36 cellular contexts compared by ENCODE assay signal in the genomic region with DNA sequence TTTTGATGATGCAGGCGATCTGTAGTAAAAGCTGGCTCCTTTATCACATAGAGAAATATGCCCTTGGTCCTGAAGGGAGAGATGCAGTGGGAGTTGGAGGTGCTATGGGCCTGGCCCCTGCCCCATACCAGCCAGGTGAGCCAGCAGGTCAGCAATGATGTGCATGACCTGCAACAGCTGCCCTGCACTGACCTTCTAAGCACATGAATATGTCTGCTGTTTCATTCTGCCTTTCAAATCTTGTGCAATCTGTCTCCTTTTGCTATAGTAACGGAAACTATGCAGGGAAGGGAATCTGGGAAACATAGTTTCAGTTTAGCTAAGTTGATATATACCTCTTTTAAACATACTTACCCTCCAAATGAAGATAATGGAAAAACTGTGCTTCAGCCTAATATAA.
"Had no signal": no experiment of that assay in that cellular context is flagged by ENCODE, and none has a peak within 500 bp of the region (broad histone marks: within the 10 kb centered on the region; RNA-seq: fewer than 3 reads in every experiment).

No MANE protein-coding gene starts in this region.

- H3K4me3 ChIP-seq: ascending aorta, cardiac muscle cell, MG63, PC-9 had no signal

- H3K27me3 Mint-ChIP-seq: activated CD4-positive, alpha-beta memory T cell treated with anti-CD3 and anti-CD28 coated beads, Interleukin-2, amount 10 ng/mL, durations not matched to agents 7 days and 5 days; activated CD8-positive, alpha-beta memory T cell treated with anti-CD3 and anti-CD28 coated beads, Interleukin-2, amount 10 ng/mL, durations not matched to agents 7 days and 5 days; activated naive CD8-positive, alpha-beta T cell treated with anti-CD3 and anti-CD28 coated beads for 36 hours; central memory CD8-positive, alpha-beta T cell had no signal

- H3K4me3 Mint-ChIP-seq: activated CD4-positive, alpha-beta memory T cell treated with anti-CD3 and anti-CD28 coated beads, Interleukin-2, amount 10 ng/mL, durations not matched to agents 7 days and 5 days; activated CD8-positive, alpha-beta memory T cell treated with anti-CD3 and anti-CD28 coated beads, Interleukin-2, amount 10 ng/mL, durations not matched to agents 7 days and 5 days; activated naive CD8-positive, alpha-beta T cell treated with anti-CD3 and anti-CD28 coated beads for 36 hours; central memory CD8-positive, alpha-beta T cell had no signal

- H3K36me3 ChIP-seq: ascending aorta, cardiac muscle cell, MG63, WERI-Rb-1 had no signal

- DNase-seq: activated CD4-positive, alpha-beta memory T cell treated with anti-CD3 and anti-CD28 coated beads, Interleukin-2, amount 10 ng/mL, durations not matched to agents 7 days and 5 days; activated CD4-positive, alpha-beta T cell treated with anti-CD3 and anti-CD28 coated beads for 1 hour; activated CD4-positive, alpha-beta T cell treated with anti-CD3 and anti-CD28 coated beads for 48 hours; activated CD4-positive, CD25-positive, alpha-beta regulatory T cell; activated CD8-positive, alpha-beta memory T cell treated with anti-CD3 and anti-CD28 coated beads for 24 hours; activated CD8-positive, alpha-beta memory T cell treated with anti-CD3 and anti-CD28 coated beads, Interleukin-2, amount 10 ng/mL, durations not matched to agents 7 days and 5 days; activated CD8-positive, alpha-beta memory T cell treated with anti-CD3 and anti-CD28 coated beads, Interleukin-2, amount 50 U/mL, for 48 hours; activated effector memory CD4-positive, alpha-beta T cell treated with anti-CD3 and anti-CD28 coated beads, Interleukin-2, amount 50 U/mL, for 16 hours; activated naive CD4-positive, alpha-beta T cell; activated naive CD4-positive, alpha-beta T cell treated with anti-CD3 and anti-CD28 coated beads, Interleukin-2, amount 50 U/mL, for 16 hours; activated naive CD8-positive, alpha-beta T cell treated with anti-CD3 and anti-CD28 coated beads for 36 hours; activated T-cell treated with anti-CD3 and anti-CD28 coated beads, Interleukin-2, amount 50 U/mL, for 48 hours; amniotic stem cell; Kasumi-1; KG1; MG63; NCI-H1048; NCI-H1105 treated with DMSO at 0.1 percent for 48 hours; NCI-H1436; NCI-H1694; NCI-H1930; NCI-H2081 treated with DMSO at 0.1 percent for 48 hours; NCI-H510A; NCI-H526; NCI-H748 treated with DMSO at 0.1 percent for 48 hours; NK-92 treated with Interleukin-12 subunit alpha and Interleukin-12 subunit beta, amount 100 ng/mL, for 24 hours; PC-9; Right ventricle myocardium superior; SW 1271; T-helper 1 cell; T-helper 2 cell; T-helper 9 cell; WERI-Rb-1 had no signal

- H3K36me3 Mint-ChIP-seq: activated CD8-positive, alpha-beta memory T cell treated with anti-CD3 and anti-CD28 coated beads, Interleukin-2, amount 10 ng/mL, durations not matched to agents 7 days and 5 days; activated naive CD8-positive, alpha-beta T cell treated with anti-CD3 and anti-CD28 coated beads for 36 hours had no signal

- H3K4me1 Mint-ChIP-seq: activated CD4-positive, alpha-beta memory T cell treated with anti-CD3 and anti-CD28 coated beads, Interleukin-2, amount 10 ng/mL, durations not matched to agents 7 days and 5 days; activated CD8-positive, alpha-beta memory T cell treated with anti-CD3 and anti-CD28 coated beads, Interleukin-2, amount 10 ng/mL, durations not matched to agents 7 days and 5 days; activated naive CD8-positive, alpha-beta T cell treated with anti-CD3 and anti-CD28 coated beads for 36 hours; central memory CD8-positive, alpha-beta T cell had no signal

- ATAC-seq: activated CD8-positive, alpha-beta memory T cell treated with anti-CD3 and anti-CD28 coated beads, Interleukin-2, amount 10 ng/mL, durations not matched to agents 7 days and 5 days had no signal

- H3K27ac Mint-ChIP-seq: activated CD4-positive, alpha-beta memory T cell treated with anti-CD3 and anti-CD28 coated beads, Interleukin-2, amount 10 ng/mL, durations not matched to agents 7 days and 5 days; activated CD8-positive, alpha-beta memory T cell treated with anti-CD3 and anti-CD28 coated beads, Interleukin-2, amount 10 ng/mL, durations not matched to agents 7 days and 5 days; activated naive CD8-positive, alpha-beta T cell treated with anti-CD3 and anti-CD28 coated beads for 36 hours had no signal

- H2AFZ ChIP-seq: PC-9 had no signal

- H3K9me3 ChIP-seq: ascending aorta, MG63 had no signal

- H3K27ac ChIP-seq: ascending aorta, cardiac muscle cell, PC-9, WERI-Rb-1 had no signal

- H3K4me1 ChIP-seq: ascending aorta had no signal

- H3K9me3 Mint-ChIP-seq: activated CD4-positive, alpha-beta memory T cell treated with anti-CD3 and anti-CD28 coated beads, Interleukin-2, amount 10 ng/mL, durations not matched to agents 7 days and 5 days; activated naive CD8-positive, alpha-beta T cell treated with anti-CD3 and anti-CD28 coated beads for 36 hours had no signal

- H3K27me3 ChIP-seq: ascending aorta, cardiac muscle cell, MG63 had no signal

- H3K4me2 ChIP-seq: PC-9 had no signal
